ENCODE assay signal across 15 cellular contexts in genomic region chr6:134249412-134249758, GRCh38.
DNase-seq lines count a peak whose midpoint lies in the region; ATAC-seq and TF ChIP-seq lines count a peak whose summit lies in the region.
"Had no signal": no experiment of that assay in that cellular context is flagged by ENCODE, and none has a peak within 500 bp of the region (broad histone marks: within the 10 kb centered on the region; RNA-seq: fewer than 3 reads in every experiment).

No MANE protein-coding gene starts in this region.

- H3K79me2 ChIP-seq in ACC112 (ENCODE audit: control insufficient read depth, insufficient read depth, low read length, unreplicated experiment), result no peaks in the 10 kb centered on the region

- H3K4me3 ChIP-seq in ACC112 (ENCODE audit: low read depth, low read length), result 0 out of 2 replicates have a peak overlapping the region, but pooled peaks have one; percentile 42
- H3K4me3 ChIP-seq: neural progenitor cell, SK-N-MC had no signal

- peak; percentile 64 for ATAC-seq in omental fat pad (ENCODE audit: low FRiP score)
- no peak for ATAC-seq in esophagus mucosa
- ATAC-seq: activated CD4-positive, alpha-beta T cell treated with anti-CD3 and anti-CD28 coated beads for 36 hours had no signal

- DNase-seq in G401 (ENCODE audit: low spot score) (peak; percentile 70), omental fat pad (ENCODE audit: low spot score) (no peak), posterior cingulate gyrus (no peak), HK-2 (ENCODE audit: unreplicated experiment) (no peak), NCI-H1436 treated with DMSO at 0.1 percent for 48 hours (lab: John Stamatoyannopoulos, UW) (no peak)
- DNase-seq: activated CD4-positive, alpha-beta T cell treated with anti-CD3 and anti-CD28 coated beads for 36 hours; activated gamma-delta T cell; KG1; NCI-H2029; NCI-H774 had no signal

- no peak overlapping the region for H2AFZ ChIP-seq in ACC112 (ENCODE audit: low read length, unreplicated experiment)
- H2AFZ ChIP-seq: neural progenitor cell had no signal

- H3K4me1 ChIP-seq in ACC112 (ENCODE audit: control insufficient read depth, insufficient read depth, low read length, unreplicated experiment), result peaks cover 18% of the 10 kb centered on the region
- H3K4me1 ChIP-seq: neural progenitor cell had no signal

- H3K36me3 ChIP-seq in ACC112 (ENCODE audit: insufficient read depth, low read length), result no peaks in the 10 kb centered on the region
- H3K36me3 ChIP-seq: neural progenitor cell had no signal

- intact Hi-C loops in posterior cingulate gyrus (cut with DNase I), result no loop called here

- no peaks in the 10 kb centered on the region for H3K27me3 ChIP-seq in ACC112 (ENCODE audit: insufficient read depth, low read length)
- H3K27me3 ChIP-seq: neural progenitor cell had no signal

- no peak for TF ChIP-seq CTCF in omental fat pad (IDR thresholded peaks at IDR 0.05)

- H3K27ac ChIP-seq in ACC112 (ENCODE audit: low read depth, low read length) (no peak overlapping the region), cingulate gyrus (ENCODE audit: low read depth, low read length) (peak overlapping the region; percentile 57)
- H3K27ac ChIP-seq: neural progenitor cell had no signal

- in situ Hi-C loops in G401 (cut with HindIII; ENCODE audit: low sequenced_read_pairs), result no loop called here
